In the genomic region with DNA sequence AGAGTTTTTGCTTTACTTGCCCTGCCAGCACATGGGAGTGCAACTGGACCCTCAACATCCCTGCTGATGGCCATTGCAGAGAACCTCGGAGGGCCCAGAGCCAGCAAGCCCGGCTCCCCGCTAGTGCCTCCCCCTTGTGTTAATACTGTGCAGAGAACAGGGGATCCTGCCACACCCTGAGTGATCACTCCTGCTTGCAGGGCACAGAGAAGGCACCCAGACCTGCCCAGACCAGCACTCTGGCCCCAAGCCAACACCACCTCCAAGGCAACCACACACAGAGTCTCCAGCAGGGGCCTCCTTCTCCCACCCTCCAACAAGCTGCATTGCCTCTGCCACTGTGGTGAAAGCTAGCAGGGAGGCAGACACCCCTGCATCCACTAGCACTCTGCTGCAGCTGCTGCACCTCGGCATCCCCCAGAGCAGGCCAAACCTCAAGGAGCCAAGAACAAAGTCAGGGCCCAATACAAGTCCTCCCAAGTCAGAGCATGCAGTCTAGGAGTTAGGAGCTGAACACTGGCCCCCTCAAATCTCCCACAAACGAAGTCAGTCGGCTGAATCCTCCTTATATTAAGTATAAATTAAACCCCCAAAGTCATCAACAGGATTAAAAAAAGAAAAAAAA, we compare ENCODE assay signal across 16 cellular contexts.
DNase-seq lines count a peak whose midpoint lies in the region; ATAC-seq and TF ChIP-seq lines count a peak whose summit lies in the region.
"Had no signal": no experiment of that assay in that cellular context is flagged by ENCODE, and none has a peak within 500 bp of the region (broad histone marks: within the 10 kb centered on the region; RNA-seq: fewer than 3 reads in every experiment).

No MANE protein-coding gene starts in this region.

- no peaks in the 10 kb centered on the region for H3F3A ChIP-seq in GM23338 (replicated peaks; ENCODE audit: low read depth)

- H3K27ac Mint-ChIP-seq in GM23338 (no peak overlapping the region), activated B cell treated with CpG ODN at 0.5 μM for 24 hours (no peak overlapping the region)
- no peak overlapping the region for H3K27ac Mint-ChIP-seq in naive thymus-derived CD4-positive, alpha-beta T cell
- H3K27ac Mint-ChIP-seq: CD8-positive, alpha-beta T cell had no signal

- no peaks in the 10 kb centered on the region for H3K27me3 Mint-ChIP-seq in GM23338 (ENCODE audit: insufficient read depth, low read depth, poor library complexity)
- H3K27me3 Mint-ChIP-seq in activated B cell treated with CpG ODN at 0.5 μM for 24 hours = no peaks in the 10 kb centered on the region
- H3K27me3 Mint-ChIP-seq in naive thymus-derived CD4-positive, alpha-beta T cell = no peaks in the 10 kb centered on the region

- H3K4me2 ChIP-seq in GM23338 = no peak overlapping the region
- H3K4me2 ChIP-seq: KMS-11 had no signal

- POLR2A ChIA-PET in A673 (lab: Charles Lee; ENCODE audit: low non-redundant PET) = no interaction called here
- POLR2A ChIA-PET in activated B cell treated with CpG ODN at 0.5 μM for 24 hours (lab: Charles Lee) = no interaction called here
- POLR2A ChIA-PET in naive thymus-derived CD4-positive, alpha-beta T cell (lab: Charles Lee) = no interaction called here

- 75 to 80% (median 78%) methylated on average over 6 of the region's 6 CpGs for WGBS in psoas muscle, 3 donors

- H3K9me3 ChIP-seq in A673 (ENCODE audit: low read depth, low read length, poor library complexity, severe bottlenecking) (no peaks in the 10 kb centered on the region), psoas muscle (no peaks in the 10 kb centered on the region)
- H3K9me3 ChIP-seq in naive thymus-derived CD4-positive, alpha-beta T cell (ENCODE audit: control insufficient read depth in 2 of 3, low read length in 3 of 3) = no peaks in the 10 kb centered on the region
- H3K9me3 ChIP-seq: BE2C had no signal

- H3K9me3 Mint-ChIP-seq in GM23338 (no peaks in the 10 kb centered on the region), activated B cell treated with CpG ODN at 0.5 μM for 24 hours (no peaks in the 10 kb centered on the region)
- H3K9me3 Mint-ChIP-seq in naive thymus-derived CD4-positive, alpha-beta T cell = peaks cover 0 to 4% (median 0%) of the 10 kb centered on the region in 11 donors

- H3K27ac ChIP-seq in A673 (ENCODE audit: low read depth, low read length, poor library complexity, severe bottlenecking) (no peak overlapping the region), GM23338 (ENCODE audit: low read depth) (no peak overlapping the region), psoas muscle (no peak overlapping the region)
- H3K27ac ChIP-seq in naive thymus-derived CD4-positive, alpha-beta T cell (ENCODE audit: low read depth, low read length) = no peak overlapping the region
- H3K27ac ChIP-seq: KMS-11 had no signal

- H3K79me2 ChIP-seq in GM23338 (replicated peaks; ENCODE audit: insufficient read depth) = no peaks in the 10 kb centered on the region

- no peaks in the 10 kb centered on the region for H4K20me1 ChIP-seq in GM23338 (replicated peaks; ENCODE audit: insufficient read depth)

- TF ChIP-seq CTCF in A673 (conservative IDR thresholded peaks at IDR 0.05; ENCODE audit: low read depth, low read length) (no peak), GM23338 (conservative IDR thresholded peaks at IDR 0.05; ENCODE audit: low read depth in 2 of 2) (0 out of 4 replicates have a peak, but pooled peaks of 1 of the 2 experiments have one; percentile 21), activated B cell treated with CpG ODN at 0.5 μM for 24 hours (IDR thresholded peaks at IDR 0.05) (no peak), psoas muscle (IDR thresholded peaks at IDR 0.05) (no peak)

- BruUV-seq in A673 (replicated peaks; lab: Mats Ljungman, UMichigan) = no TSS peak

- H2AFZ ChIP-seq in GM23338 = no peak overlapping the region

- peak; percentile 53 for ATAC-seq in GM23338
- ATAC-seq in activated B cell treated with CpG ODN at 0.5 μM for 24 hours (ENCODE audit: low read depth) = no peak
- peak; percentile 12 for ATAC-seq in naive thymus-derived CD4-positive, alpha-beta T cell
- no peak for ATAC-seq in psoas muscle
- no peak for ATAC-seq in GM21619 (IDR thresholded peaks at IDR 0.05; ENCODE audit: unreplicated experiment)
- no peak for ATAC-seq in esophagus mucosa
- ATAC-seq: CD8-positive, alpha-beta T cell had no signal

- CTCF ChIA-PET in A673 (lab: Charles Lee) (no interaction called here), activated B cell treated with CpG ODN at 0.5 μM for 24 hours (lab: Charles Lee) (no interaction called here)
- CTCF ChIA-PET in naive thymus-derived CD4-positive, alpha-beta T cell (lab: Charles Lee) = no interaction called here

- no peaks in the 10 kb centered on the region for H3K27me3 ChIP-seq in A673 (replicated peaks; ENCODE audit: insufficient read depth, low read depth, low read length, poor library complexity)
- no peaks in the 10 kb centered on the region for H3K27me3 ChIP-seq in GM23338 (ENCODE audit: insufficient read depth)
- H3K27me3 ChIP-seq in naive thymus-derived CD4-positive, alpha-beta T cell (ENCODE audit: control insufficient read depth in 2 of 2, insufficient read depth in 2 of 2, low read length in 2 of 2) = no peaks in the 10 kb centered on the region
- H3K27me3 ChIP-seq in psoas muscle (ENCODE audit: insufficient read depth in 3 of 3, low read length in 2 of 3) = no peaks in the 10 kb centered on the region
- H3K27me3 ChIP-seq: BE2C had no signal

- H3K4me1 ChIP-seq in A673 (ENCODE audit: insufficient read depth, low read length, poor library complexity, severe bottlenecking) (no peaks in the 10 kb centered on the region), GM23338 (ENCODE audit: insufficient read depth) (no peaks in the 10 kb centered on the region), psoas muscle (no peaks in the 10 kb centered on the region)
- H3K4me1 ChIP-seq in naive thymus-derived CD4-positive, alpha-beta T cell (ENCODE audit: control insufficient read depth in 2 of 2, insufficient read depth in 2 of 2, low read length in 2 of 2) = no peaks in the 10 kb centered on the region
- H3K4me1 ChIP-seq: BE2C had no signal

- H3K36me3 ChIP-seq in A673 (ENCODE audit: insufficient read depth, low read length, poor library complexity, severe bottlenecking) = no peaks in the 10 kb centered on the region
- no peaks in the 10 kb centered on the region for H3K36me3 ChIP-seq in GM23338 (ENCODE audit: insufficient read depth)
- no peaks in the 10 kb centered on the region for H3K36me3 ChIP-seq in naive thymus-derived CD4-positive, alpha-beta T cell (ENCODE audit: control insufficient read depth in 2 of 3, insufficient read depth in 3 of 3, low read length in 3 of 3)
- H3K36me3 ChIP-seq in psoas muscle (ENCODE audit: insufficient read depth in 1 of 2, low read depth in 1 of 2) = no peaks in the 10 kb centered on the region
- H3K36me3 ChIP-seq: BE2C had no signal

- no peak overlapping the region for H3K4me3 Mint-ChIP-seq in GM23338
- no peak overlapping the region for H3K4me3 Mint-ChIP-seq in activated B cell treated with CpG ODN at 0.5 μM for 24 hours
- no peak overlapping the region for H3K4me3 Mint-ChIP-seq in naive thymus-derived CD4-positive, alpha-beta T cell
- H3K4me3 Mint-ChIP-seq: CD8-positive, alpha-beta T cell had no signal

- intact Hi-C loops in A673 (cut with micrococcal nuclease; ENCODE audit: unreplicated experiment) = no loop called here
- intact Hi-C loops in activated B cell treated with CpG ODN at 0.5 μM for 24 hours (cut with micrococcal nuclease) = no loop called here
- intact Hi-C loops in naive thymus-derived CD4-positive, alpha-beta T cell (cut with micrococcal nuclease) = no loop called here
- intact Hi-C loops in psoas muscle (cut with DNase I) = no loop called here

- H3K4me1 Mint-ChIP-seq in GM23338 (peaks cover 2% of the 10 kb centered on the region), activated B cell treated with CpG ODN at 0.5 μM for 24 hours (no peaks in the 10 kb centered on the region)
- H3K4me1 Mint-ChIP-seq in naive thymus-derived CD4-positive, alpha-beta T cell = no peaks in the 10 kb centered on the region

- H3K36me3 Mint-ChIP-seq in GM23338 (ENCODE audit: low read depth) (no peaks in the 10 kb centered on the region), activated B cell treated with CpG ODN at 0.5 μM for 24 hours (ENCODE audit: low read depth) (no peaks in the 10 kb centered on the region)
- no peaks in the 10 kb centered on the region for H3K36me3 Mint-ChIP-seq in naive thymus-derived CD4-positive, alpha-beta T cell
- H3K36me3 Mint-ChIP-seq: CD8-positive, alpha-beta T cell had no signal

- H3K9me2 ChIP-seq in GM23338 (ENCODE audit: insufficient read depth) = 0 out of 2 replicates have a peak, but pooled peaks cover 2% of the 10 kb centered on the region

- peak; percentile 1 for DNase-seq in A673 (ENCODE audit: low spot score)
- no peak for DNase-seq in GM23338 (ENCODE audit: low spot score)
- DNase-seq in activated B cell treated with CpG ODN at 0.5 μM for 24 hours = peak; percentile 14
- no peak for DNase-seq in naive thymus-derived CD4-positive, alpha-beta T cell
- DNase-seq in psoas muscle = no peak
- no peak for DNase-seq in activated CD4-positive, alpha-beta T cell treated with anti-CD3 and anti-CD28 coated beads for 48 hours
- DNase-seq: BE2C; CD8-positive, alpha-beta T cell; NCI-H1092 treated with DMSO at 0.1 percent for 48 hours; NCI-H1694; NCI-H446; OCI-M1; RPMI8226 had no signal

- no peak overlapping the region for H3K4me3 ChIP-seq in A673 (ENCODE audit: low read depth, low read length, poor library complexity, severe bottlenecking)
- H3K4me3 ChIP-seq in GM23338 = no peak overlapping the region
- no peak overlapping the region for H3K4me3 ChIP-seq in naive thymus-derived CD4-positive, alpha-beta T cell (ENCODE audit: low read length)
- H3K4me3 ChIP-seq in psoas muscle = no peak overlapping the region

TF ChIP-seq in GM23338, 12 proteins besides CTCF, POLR2A, EP300 and RAD21 (continues in another document):
- TF ChIP-seq EZH2phosphoT487 (IDR thresholded peaks at IDR 0.05; ENCODE audit: unreplicated experiment) (no peak), CREB1 (CRISPR knock-in tag; IDR thresholded peaks at IDR 0.05; ENCODE audit: low read depth) (no peak), ZNF114 (CRISPR knock-in tag; IDR thresholded peaks at IDR 0.05) (no peak), ZNF331 (CRISPR knock-in tag; IDR thresholded peaks at IDR 0.05; ENCODE audit: low read depth) (no peak)

Comparison
In these comparisons a context has a peak if more than half of its experiments do, and no peak if none do; other contexts are left out.
1. DNase-seq: peak in A673 (single experiment) and activated B cell treated with CpG ODN at 0.5 μM for 24 hours (single experiment); none in GM23338 (single experiment), naive thymus-derived CD4-positive, alpha-beta T cell (0 of 9), psoas muscle (0 of 2) and activated CD4-positive, alpha-beta T cell treated with anti-CD3 and anti-CD28 coated beads for 48 hours (single experiment).
2. ATAC-seq: peak in GM23338 (single experiment) and naive thymus-derived CD4-positive, alpha-beta T cell (single experiment); none in activated B cell treated with CpG ODN at 0.5 μM for 24 hours (single experiment), psoas muscle (0 of 4), GM21619 (single experiment) and esophagus mucosa (single experiment).